ENCODE assay signal across 8 cellular contexts in the genomic region with DNA sequence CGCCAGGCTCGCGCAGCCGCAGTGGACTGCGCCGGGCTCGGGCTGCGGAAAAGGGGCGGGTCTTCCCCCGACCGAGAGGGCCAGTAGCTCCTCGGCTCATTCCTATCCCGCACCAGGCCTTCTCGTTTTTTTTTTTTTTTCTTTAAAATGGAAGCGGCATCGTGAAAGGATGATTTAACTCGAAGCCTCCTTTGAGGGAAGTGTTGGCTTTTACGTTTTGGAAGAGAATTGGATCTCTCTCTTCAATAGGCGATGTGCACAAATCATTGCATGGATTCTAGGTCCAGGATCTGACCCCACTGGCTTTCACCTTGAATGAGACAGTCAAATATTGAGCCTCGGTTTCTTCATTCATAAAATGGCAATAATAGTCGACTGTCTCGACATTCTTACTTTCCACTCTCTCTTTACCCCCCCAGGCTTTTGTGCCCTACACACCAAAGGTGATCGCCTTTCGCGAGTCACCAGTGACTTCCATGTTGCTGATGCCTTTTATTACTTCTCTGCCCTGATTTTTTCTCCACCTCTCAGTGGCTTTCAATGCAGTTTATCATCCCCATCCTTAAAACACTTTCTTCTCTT. TPM values are rescaled to one million over a fixed set of nuclear protein-coding genes. Genes with fewer than 3 reads are reported as not detected.
DNase-seq lines count a peak whose midpoint lies in the region; ATAC-seq, FAIRE-seq and TF ChIP-seq lines count a peak whose summit lies in the region.

No MANE protein-coding gene starts in this region.

- no peaks in the 10 kb centered on the region for H3K9me3 ChIP-seq in A673 (ENCODE audit: low read depth, low read length, poor library complexity, severe bottlenecking)
- H3K9me3 ChIP-seq in astrocyte (ENCODE audit: insufficient read depth, low read depth, low read length) = no peaks in the 10 kb centered on the region
- no peaks in the 10 kb centered on the region for H3K9me3 ChIP-seq in kidney (ENCODE audit: control insufficient read depth in 1 of 2, low read length in 2 of 2)
- H3K9me3 ChIP-seq in stomach smooth muscle (ENCODE audit: control insufficient read depth in 2 of 2, low read length in 2 of 2) = no peaks in the 10 kb centered on the region

- H2AFZ ChIP-seq in astrocyte (ENCODE audit: low read depth, low read length) = peak overlapping the region; percentile 95

- H3K4me2 ChIP-seq in astrocyte (ENCODE audit: low read length) = peak overlapping the region; percentile 97

- TF ChIP-seq CTCF in A673 (conservative IDR thresholded peaks at IDR 0.05; ENCODE audit: low read depth, low read length) = no peak
- TF ChIP-seq CTCF in astrocyte (IDR thresholded peaks at IDR 0.05; ENCODE audit: insufficient read depth, low read depth, low read length) = no peak
- TF ChIP-seq CTCF in kidney (IDR thresholded peaks at IDR 0.05; ENCODE audit: borderline replicate concordance, extremely low read depth, insufficient read depth) = no peak

- no peaks in the 10 kb centered on the region for H3K36me3 Mint-ChIP-seq in astrocyte (ENCODE audit: low read depth, unreplicated experiment)

- peak; percentile 86 for DNase-seq in A673 (ENCODE audit: low spot score)
- peak; percentile 77 for DNase-seq in ELR (ENCODE audit: low read depth)
- DNase-seq in NCI-H1048 (lab: John Stamatoyannopoulos, UW) = peak; percentile 26
- DNase-seq in astrocyte (ENCODE audit: low read depth) = peak; percentile 32
- no peak for DNase-seq in kidney

- intact Hi-C loops in A673 (cut with micrococcal nuclease; ENCODE audit: unreplicated experiment) (no loop called here), kidney (cut with DNase I) (no loop called here)

- H3K4me3 Mint-ChIP-seq in astrocyte (ENCODE audit: unreplicated experiment) = peak overlapping the region; percentile 77

- no peaks in the 10 kb centered on the region for H3K36me3 ChIP-seq in A673 (ENCODE audit: insufficient read depth, low read length, poor library complexity, severe bottlenecking)
- no peaks in the 10 kb centered on the region for H3K36me3 ChIP-seq in astrocyte (ENCODE audit: insufficient read depth, low read length)
- no peaks in the 10 kb centered on the region for H3K36me3 ChIP-seq in kidney (ENCODE audit: control insufficient read depth in 1 of 2, insufficient read depth in 2 of 2, low read length in 2 of 2)
- H3K36me3 ChIP-seq in stomach smooth muscle (ENCODE audit: control insufficient read depth in 2 of 2, insufficient read depth in 2 of 2, low read length in 2 of 2) = no peaks in the 10 kb centered on the region

- H3K9me3 Mint-ChIP-seq in astrocyte (ENCODE audit: unreplicated experiment) = no peaks in the 10 kb centered on the region

- no peak overlapping the region for H3K27ac ChIP-seq in A673 (ENCODE audit: low read depth, low read length, poor library complexity, severe bottlenecking)
- H3K27ac ChIP-seq in astrocyte (ENCODE audit: low read depth, low read length) = no peak overlapping the region
- H3K27ac ChIP-seq in kidney (ENCODE audit: low read depth in 2 of 2, low read length in 2 of 2) = no peak overlapping the region
- H3K27ac ChIP-seq in stomach smooth muscle (ENCODE audit: low read length) = peak overlapping the region; percentile 58

- BruUV-seq in A673 (replicated peaks; lab: Mats Ljungman, UMichigan) = no TSS peak

- ATAC-seq in GM18870 (IDR thresholded peaks at IDR 0.05; ENCODE audit: unreplicated experiment) (no peak), GM21447 (IDR thresholded peaks at IDR 0.05; ENCODE audit: unreplicated experiment) (no peak)

- no peak for FAIRE-seq in astrocyte (lab: Jason Lieb, UNC)
- FAIRE-seq in kidney (lab: Jason Lieb, UNC) = no peak

- H3K27me3 ChIP-seq in A673 (replicated peaks; ENCODE audit: insufficient read depth, low read depth, low read length, poor library complexity) (no peaks in the 10 kb centered on the region), astrocyte (ENCODE audit: insufficient read depth, low read length) (peaks cover 7% of the 10 kb centered on the region), stomach smooth muscle (ENCODE audit: control insufficient read depth in 1 of 2, insufficient read depth in 2 of 2, low read length in 2 of 2) (no peaks in the 10 kb centered on the region)

- peaks cover 5% of the 10 kb centered on the region for H3K4me1 Mint-ChIP-seq in astrocyte (ENCODE audit: low read depth, unreplicated experiment)

- peaks cover 4% of the 10 kb centered on the region for H3K79me2 ChIP-seq in astrocyte (ENCODE audit: insufficient read depth, low read length)

- peak overlapping the region; percentile 75 for H3K9ac ChIP-seq in astrocyte (ENCODE audit: low read length)
- no peak overlapping the region for H3K9ac ChIP-seq in kidney (ENCODE audit: low read length in 2 of 2)
- H3K9ac ChIP-seq in stomach smooth muscle (ENCODE audit: low read length in 2 of 2) = peak overlapping the region in 1 of 2 donors; percentile 73

- H3K4me3 ChIP-seq in A673 (ENCODE audit: low read depth, low read length, poor library complexity, severe bottlenecking) (peak overlapping the region; percentile 74), astrocyte (ENCODE audit: insufficient read depth, low read depth, low read length) (peak overlapping the region; percentile 72), kidney (ENCODE audit: low read length in 2 of 2) (peak overlapping the region; percentile 43 to 77), stomach smooth muscle (ENCODE audit: low read length in 2 of 2) (peak overlapping the region; percentile 78 to 89)

- no peaks in the 10 kb centered on the region for H4K20me1 ChIP-seq in astrocyte (ENCODE audit: insufficient read depth, low read length)

- H3K4me1 ChIP-seq in A673 (ENCODE audit: insufficient read depth, low read length, poor library complexity, severe bottlenecking) (peaks cover 4% of the 10 kb centered on the region), astrocyte (ENCODE audit: insufficient read depth, low read length) (peaks cover 6% of the 10 kb centered on the region), kidney (ENCODE audit: control insufficient read depth in 1 of 2, insufficient read depth in 1 of 2, low read depth in 1 of 2, low read length in 2 of 2) (peaks cover 3 to 6% of the 10 kb centered on the region in 2 donors), stomach smooth muscle (ENCODE audit: control insufficient read depth, insufficient read depth, low read length) (peaks cover 4% of the 10 kb centered on the region)

- peaks cover 3% of the 10 kb centered on the region for H3K27me3 Mint-ChIP-seq in astrocyte (ENCODE audit: low read depth, unreplicated experiment)

- H3K27ac Mint-ChIP-seq in astrocyte (ENCODE audit: unreplicated experiment) = no peak overlapping the region

- CTCF ChIA-PET in A673 (lab: Charles Lee) = interaction anchor here (0.6 to 1.3 kb wide), 2 partner anchors 28 to 275 kb away, joined by 6 read pairs; no protein-coding TSS in a partner anchor

- POLR2A ChIA-PET in A673 (lab: Charles Lee; ENCODE audit: low non-redundant PET) = no interaction called here

RNA-seq across cellular contexts. Expression of a gene that starts 0.3 kb away (rescaled TPM):
- total RNA-seq in A673 (2021) (25.7 and 28.2 TPM in 2 replicates), astrocyte (11.6 and 13.0 TPM in 2 replicates), kidney (25.2 TPM)
- polyA plus RNA-seq in kidney (ENCODE audit: insufficient read depth, low read depth, low replicate concordance) = 36.2 TPM
